In the genomic region with DNA sequence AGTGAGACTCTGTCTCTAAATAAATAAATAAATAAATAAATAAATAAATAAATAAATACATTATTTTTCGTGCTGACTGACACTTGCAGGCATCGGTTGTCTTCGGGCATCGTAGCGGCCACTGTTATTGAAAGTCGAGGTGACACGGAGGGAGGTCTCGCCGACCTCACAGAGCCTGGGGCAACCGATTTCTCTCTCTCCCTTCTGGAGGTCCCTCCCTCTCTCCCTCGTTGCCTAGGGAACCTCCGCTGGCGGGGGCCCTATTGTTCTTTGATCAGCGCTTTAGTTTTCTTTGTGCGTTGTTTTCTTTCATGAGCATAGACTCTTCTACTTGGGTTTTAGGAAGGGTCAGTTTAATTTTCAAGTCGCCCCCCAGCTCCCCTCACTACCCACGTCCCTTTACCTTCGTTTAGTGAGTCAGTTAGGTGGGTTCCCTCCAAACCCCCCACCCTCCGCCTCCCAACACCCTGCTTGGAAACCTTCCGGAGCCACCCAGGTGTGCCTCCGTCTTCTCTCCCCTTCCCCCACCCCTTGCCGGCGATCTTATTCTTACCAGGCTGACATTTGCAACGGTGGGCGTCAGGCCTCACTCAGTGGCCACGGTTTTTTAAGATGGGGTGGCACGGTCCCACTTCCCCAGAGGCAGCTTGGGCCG, we compare ENCODE assay signal across 14 cellular contexts.
A peak's percentile ranks its signal among the peaks of the same experiment; 100 is the strongest.
DNase-seq lines count a peak whose midpoint lies in the region; TF ChIP-seq lines count a peak whose summit lies in the region.
"Had no signal": no experiment of that assay in that cellular context is flagged by ENCODE, and none has a peak within 500 bp of the region (broad histone marks: within the 10 kb centered on the region; RNA-seq: fewer than 3 reads in every experiment).

No MANE protein-coding gene starts in this region.

- no TSS peak for BruUV-seq in OCI-LY7 (replicated peaks; lab: Mats Ljungman, UMichigan)

- H4K20me1 ChIP-seq in OCI-LY7 (ENCODE audit: insufficient read depth, low read length): no peaks in the 10 kb centered on the region

- CTCF ChIA-PET in HEK293 (lab: Yijun Ruan, JAX): no interaction called here
- CTCF ChIA-PET in OCI-LY7 (lab: Charles Lee; ENCODE audit: unreplicated experiment): no interaction called here

- no peaks in the 10 kb centered on the region for H3K36me3 ChIP-seq in HEK293 (ENCODE audit: control insufficient read depth in 2 of 2, insufficient read depth in 1 of 2, low read length in 2 of 2)
- H3K36me3 ChIP-seq in OCI-LY7 (ENCODE audit: insufficient read depth, low read length): no peaks in the 10 kb centered on the region
- H3K36me3 ChIP-seq: transverse colon had no signal

- H3K27ac ChIP-seq in HEK293 (ENCODE audit: extremely low read depth, low read depth, low read length): no peak overlapping the region
- H3K27ac ChIP-seq in OCI-LY7 (ENCODE audit: low read depth, low read length, poor library complexity, severe bottlenecking): no peak overlapping the region
- H3K27ac ChIP-seq: transverse colon had no signal

- H3K4me3 ChIP-seq in HEK293 (ENCODE audit: low read depth, low read length) (no peak overlapping the region), epithelial cell of proximal tubule (ENCODE audit: low read depth, low read length) (peak overlapping the region; percentile 39), OCI-LY7 (ENCODE audit: low read depth, low read length, poor library complexity, severe bottlenecking) (no peak overlapping the region)
- H3K4me3 ChIP-seq: transverse colon had no signal

- H3K79me2 ChIP-seq in OCI-LY7 (ENCODE audit: insufficient read depth, low read depth, low read length): no peaks in the 10 kb centered on the region

- H3K27ac Mint-ChIP-seq in progenitor cell of endocrine pancreas: peak overlapping the region; percentile 97
- H3K27ac Mint-ChIP-seq: CD8-positive, alpha-beta memory T cell; effector memory CD8-positive, alpha-beta T cell had no signal

- H3K4me1 ChIP-seq in HEK293 (ENCODE audit: control insufficient read depth, insufficient read depth, low read length) (no peaks in the 10 kb centered on the region), OCI-LY7 (ENCODE audit: insufficient read depth, low read length, poor library complexity, severe bottlenecking) (no peaks in the 10 kb centered on the region)
- H3K4me1 ChIP-seq: transverse colon had no signal

- DNase-seq in NCI-H526 treated with DMSO at 0.1 percent for 48 hours (lab: John Stamatoyannopoulos, UW): peak; percentile 16
- no peak for DNase-seq in epithelial cell of proximal tubule (ENCODE audit: low read depth)
- DNase-seq in progenitor cell of endocrine pancreas (ENCODE audit: low spot score, unreplicated experiment): no peak
- DNase-seq in GM19240 (ENCODE audit: insufficient read length, low spot score): no peak
- no peak for DNase-seq in OCI-LY7 (ENCODE audit: low spot score)
- no peak for DNase-seq in SHP77 treated with DMSO at 0.1 percent for 48 hours (lab: John Stamatoyannopoulos, UW)
- DNase-seq: activated naive CD4-positive, alpha-beta T cell treated with Interleukin-2 at 50 U/mL for 16 hours; CD8-positive, alpha-beta memory T cell; effector memory CD8-positive, alpha-beta T cell; foreskin melanocyte; NCI-H345; stimulated activated CD4-positive, alpha-beta T cell treated with anti-CD3 and anti-CD28 coated beads, Interleukin-4, amount 100 ng/mL, for 1 hour; transverse colon had no signal

- no peak overlapping the region for H2AFZ ChIP-seq in OCI-LY7 (ENCODE audit: low read length)

- H3K4me3 Mint-ChIP-seq in progenitor cell of endocrine pancreas (ENCODE audit: low read depth): peak overlapping the region; percentile 69
- H3K4me3 Mint-ChIP-seq: CD8-positive, alpha-beta memory T cell; effector memory CD8-positive, alpha-beta T cell had no signal

- peaks cover 42% of the 10 kb centered on the region for H3K9me3 Mint-ChIP-seq in progenitor cell of endocrine pancreas (ENCODE audit: low read depth)

- POLR2A ChIA-PET in HEK293 (lab: Yijun Ruan, JAX) (no interaction called here), OCI-LY7 (lab: Charles Lee) (no interaction called here)

- no peaks in the 10 kb centered on the region for H3K27me3 Mint-ChIP-seq in progenitor cell of endocrine pancreas

- H3K36me3 Mint-ChIP-seq in progenitor cell of endocrine pancreas (ENCODE audit: insufficient read depth): peaks cover 21% of the 10 kb centered on the region

- intact Hi-C loops in OCI-LY7 (cut with micrococcal nuclease; ENCODE audit: unreplicated experiment): no loop called here

- H3K4me2 ChIP-seq in OCI-LY7 (ENCODE audit: low read length): no peak overlapping the region

- no peaks in the 10 kb centered on the region for H3K9me3 ChIP-seq in HEK293 (ENCODE audit: control insufficient read depth, insufficient read depth, low read depth, low read length)
- H3K9me3 ChIP-seq in OCI-LY7 (ENCODE audit: low read length): no peaks in the 10 kb centered on the region
- H3K9me3 ChIP-seq: transverse colon had no signal

- H3K4me1 Mint-ChIP-seq in progenitor cell of endocrine pancreas (ENCODE audit: low read depth): peaks cover 9% of the 10 kb centered on the region

- TF ChIP-seq CTCF in HEK293 (tag by site-specific recombination; IDR thresholded peaks at IDR 0.05): no peak
- peak; percentile 41 for TF ChIP-seq CTCF in epithelial cell of proximal tubule (conservative IDR thresholded peaks at IDR 0.05; ENCODE audit: low read depth, low read length)
- TF ChIP-seq CTCF in progenitor cell of endocrine pancreas (IDR thresholded peaks at IDR 0.05; ENCODE audit: unreplicated experiment): peak; percentile 18
- TF ChIP-seq CTCF in OCI-LY7 (conservative IDR thresholded peaks at IDR 0.05; ENCODE audit: low read length): no peak

- H3K9me2 ChIP-seq in OCI-LY7 (ENCODE audit: insufficient read depth, low read length): no peaks in the 10 kb centered on the region

TF ChIP-seq in HEK293, 187 proteins besides CTCF, POLR2A, EP300 and RAD21:
- TF ChIP-seq ZNF394 (tag by site-specific recombination; IDR thresholded peaks at IDR 0.05; ENCODE audit: borderline replicate concordance): peak; percentile 15; the same call in 1 of the 2 replicates
- TF ChIP-seq ZNF555 (tag by site-specific recombination; conservative IDR thresholded peaks at IDR 0.05): 0 out of 2 replicates have a peak, but pooled peaks have one; percentile 7
- no peak for TF ChIP-seq ZNF274 (IDR thresholded peaks at IDR 0.05; ENCODE audit: low read length)
- TF ChIP-seq ZNF274 (tag by site-specific recombination; IDR thresholded peaks at IDR 0.05; ENCODE audit: borderline replicate concordance): no peak
- TF ChIP-seq ZNF423 (tag by site-specific recombination; IDR thresholded peaks at IDR 0.05): no peak
- TF ChIP-seq ZNF426 (tag by site-specific recombination; IDR thresholded peaks at IDR 0.05): peak; percentile 16

Comparison
In these comparisons a context has a peak if more than half of its experiments do, and no peak if none do; other contexts are left out.
1. CTCF ChIP-seq: peak in epithelial cell of proximal tubule (single experiment) and progenitor cell of endocrine pancreas (single experiment); none in HEK293 (single experiment) and OCI-LY7 (single experiment).